1 cellular context compared by ENCODE assay signal in genomic region chr1:153670859-153671622, GRCh38.
TF ChIP-seq lines count a peak whose summit lies in the region.

ILF2 (minus strand) TSS chr1:153670993; CDS start chr1:153670922, 71 bp downstream.

TF ChIP-seq in HepG2, 621 proteins besides CTCF, POLR2A, EP300 and RAD21 (continued from another document and continues in another):
- no peak for TF ChIP-seq RNF219 (CRISPR knock-in tag; IDR thresholded peaks at IDR 0.05)
- TF ChIP-seq ZIK1 (CRISPR knock-in tag; IDR thresholded peaks at IDR 0.05; ENCODE audit: borderline replicate concordance, low read depth), result no peak
- peak; percentile 78; the same call in 1 of the 2 replicates for TF ChIP-seq ZNF580 (CRISPR knock-in tag; IDR thresholded peaks at IDR 0.05; ENCODE audit: borderline replicate concordance, low read depth)
- 0 out of 2 replicates have a peak, but pooled peaks have one; percentile 24 for TF ChIP-seq DNMT3B (CRISPR knock-in tag; conservative IDR thresholded peaks at IDR 0.05)
- peak; percentile 74 for TF ChIP-seq GMEB1 (CRISPR knock-in tag; IDR thresholded peaks at IDR 0.05; ENCODE audit: borderline replicate concordance)
- TF ChIP-seq ZNF280B (CRISPR knock-in tag; IDR thresholded peaks at IDR 0.05; ENCODE audit: borderline replicate concordance), result no peak
- peak; percentile 89 for TF ChIP-seq SIN3A (IDR thresholded peaks at IDR 0.05; ENCODE audit: borderline replicate concordance, low read depth, low read length)
- TF ChIP-seq SNAI1 (CRISPR knock-in tag; IDR thresholded peaks at IDR 0.05; ENCODE audit: borderline replicate concordance), result no peak
- peak; percentile 42 for TF ChIP-seq XRCC5 (optimal IDR thresholded peaks at IDR 0.05; ENCODE audit: low read length)
- TF ChIP-seq SCMH1 (CRISPR knock-in tag; IDR thresholded peaks at IDR 0.05; ENCODE audit: borderline replicate concordance), result no peak
- no peak for TF ChIP-seq ZNF780A (CRISPR knock-in tag; IDR thresholded peaks at IDR 0.05)
- TF ChIP-seq EZH2 (conservative IDR thresholded peaks at IDR 0.05; ENCODE audit: low read depth, low read length), result no peak
- TF ChIP-seq ZNF572 (CRISPR knock-in tag; IDR thresholded peaks at IDR 0.05), result no peak
- TF ChIP-seq ZNF768 (CRISPR knock-in tag; IDR thresholded peaks at IDR 0.05), result no peak
- TF ChIP-seq NFKBIZ (CRISPR knock-in tag; IDR thresholded peaks at IDR 0.05), result 0 out of 2 replicates have a peak, but pooled peaks have one; percentile 24
- peak; percentile 96 for TF ChIP-seq NFYB (CRISPR knock-in tag; IDR thresholded peaks at IDR 0.05)
- TF ChIP-seq NCOR1 (IDR thresholded peaks at IDR 0.05; ENCODE audit: borderline replicate concordance, low read length), result 0 out of 2 replicates have a peak, but pooled peaks have one; percentile 46
- no peak for TF ChIP-seq TRAFD1 (CRISPR knock-in tag; IDR thresholded peaks at IDR 0.05; ENCODE audit: borderline replicate concordance)
- no peak for TF ChIP-seq ZNF691 (CRISPR knock-in tag; IDR thresholded peaks at IDR 0.05; ENCODE audit: borderline replicate concordance, low read depth)
- no peak; the same call in 1 of the 2 replicates for TF ChIP-seq KLF15 (CRISPR knock-in tag; IDR thresholded peaks at IDR 0.05; ENCODE audit: borderline replicate concordance)
- no peak for TF ChIP-seq CCAR2 (optimal IDR thresholded peaks at IDR 0.05; ENCODE audit: low read depth, low read length)
- peak; percentile 48; the same call in 1 of the 2 replicates for TF ChIP-seq SIX4 (CRISPR knock-in tag; IDR thresholded peaks at IDR 0.05)
- TF ChIP-seq GPN1 (CRISPR knock-in tag; IDR thresholded peaks at IDR 0.05; ENCODE audit: borderline replicate concordance), result no peak
- peak; percentile 26 for TF ChIP-seq ZNF883 (CRISPR knock-in tag; IDR thresholded peaks at IDR 0.05; ENCODE audit: not compliant biosample characterization)
- peak; percentile 79 for TF ChIP-seq ATF2 (CRISPR knock-in tag; IDR thresholded peaks at IDR 0.05)
- no peak for TF ChIP-seq DPF2 (CRISPR knock-in tag; IDR thresholded peaks at IDR 0.05; ENCODE audit: borderline replicate concordance, low read depth)
- no peak; the same call in 1 of the 2 replicates for TF ChIP-seq ZNF460 (CRISPR knock-in tag; IDR thresholded peaks at IDR 0.05; ENCODE audit: borderline replicate concordance)
- TF ChIP-seq TGIF2 (CRISPR knock-in tag; IDR thresholded peaks at IDR 0.05), result peak; percentile 33; the same call in 1 of the 2 replicates
- TF ChIP-seq ATF6 (CRISPR knock-in tag; conservative IDR thresholded peaks at IDR 0.05), result no peak
- no peak for TF ChIP-seq SMAD1 (CRISPR knock-in tag; IDR thresholded peaks at IDR 0.05; ENCODE audit: borderline replicate concordance, low read depth)
- no peak for TF ChIP-seq USF2 (IDR thresholded peaks at IDR 0.05; ENCODE audit: low read depth, low read length)
- no peak for TF ChIP-seq USF2 (CRISPR knock-in tag; IDR thresholded peaks at IDR 0.05; ENCODE audit: borderline replicate concordance)
- no peak for TF ChIP-seq NBN (conservative IDR thresholded peaks at IDR 0.05)
- TF ChIP-seq ZNF652 (CRISPR knock-in tag; IDR thresholded peaks at IDR 0.05; ENCODE audit: borderline replicate concordance, low read depth), result 0 out of 2 replicates have a peak, but pooled peaks have one; percentile 5
- peak; percentile 47; the same call in 1 of the 2 replicates for TF ChIP-seq BCL6 (CRISPR knock-in tag; IDR thresholded peaks at IDR 0.05)
- no peak for TF ChIP-seq AFF4 (CRISPR knock-in tag; IDR thresholded peaks at IDR 0.05)
- TF ChIP-seq ATF5 (CRISPR knock-in tag; IDR thresholded peaks at IDR 0.05; ENCODE audit: low read depth), result no peak
- no peak for TF ChIP-seq ZNF784 (CRISPR knock-in tag; IDR thresholded peaks at IDR 0.05; ENCODE audit: borderline replicate concordance)
